In genomic region chr9:136791466-136792276, GRCh38 we compare ENCODE assay signal across 7 cellular contexts. TPM values are rescaled to one million over a fixed set of nuclear protein-coding genes. Genes with fewer than 3 reads are reported as not detected.
A peak's percentile ranks its signal among the peaks of the same experiment; 100 is the strongest.
DNase-seq lines count a peak whose midpoint lies in the region; ATAC-seq, FAIRE-seq and TF ChIP-seq lines count a peak whose summit lies in the region.

No MANE protein-coding gene starts in this region.

- peaks cover 2% of the 10 kb centered on the region for H3K36me3 Mint-ChIP-seq in activated naive CD4-positive, alpha-beta T cell treated with anti-CD3 and anti-CD28 coated beads, Interleukin-2, amount 50 U/mL, for 24 hours

- ATAC-seq in gastrocnemius medialis (peak; percentile 16 to 18), GM21825 (IDR thresholded peaks at IDR 0.05; ENCODE audit: unreplicated experiment) (no peak)

- H3K4me3 ChIP-seq in SJSA1 (peak overlapping the region; percentile 52), right atrium auricular region (peak overlapping the region; percentile 70 to 85), gastrocnemius medialis (peak overlapping the region; percentile 66 to 92 (median 81))

- FAIRE-seq in GM12891 (lab: Jason Lieb, UNC) = peak; percentile 20

- no peaks in the 10 kb centered on the region for H3K9me3 Mint-ChIP-seq in activated naive CD4-positive, alpha-beta T cell treated with anti-CD3 and anti-CD28 coated beads, Interleukin-2, amount 50 U/mL, for 24 hours

- H3K27me3 Mint-ChIP-seq in activated naive CD4-positive, alpha-beta T cell treated with anti-CD3 and anti-CD28 coated beads, Interleukin-2, amount 50 U/mL, for 24 hours = no peaks in the 10 kb centered on the region

- TF ChIP-seq POLR2A in GM12891 (IDR thresholded peaks at IDR 0.05; ENCODE audit: low read depth, low read length) (no peak), gastrocnemius medialis (IDR thresholded peaks at IDR 0.05) (peak in 1 of 2 donors; percentile 14)

- peak; percentile 93 to 95 for TF ChIP-seq CTCF in right atrium auricular region (IDR thresholded peaks at IDR 0.05)
- TF ChIP-seq CTCF in gastrocnemius medialis (IDR thresholded peaks at IDR 0.05 in 4 of 5, conservative IDR thresholded peaks at IDR 0.05 in 1 of 5) = peak; percentile 88 to 95 (median 91)

- intact Hi-C loops in gastrocnemius medialis (cut with DNase I; ENCODE audit: low total_unique reads) = loop anchor here (5.0 kb wide), 2 partner anchors 56 to 76 kb away; partner anchors contain the start of genes EDF1 and PHPT1

- H3K4me3 Mint-ChIP-seq in activated naive CD4-positive, alpha-beta T cell treated with anti-CD3 and anti-CD28 coated beads, Interleukin-2, amount 50 U/mL, for 24 hours = peak overlapping the region; percentile 86

- H3K9me3 ChIP-seq in SJSA1 (replicated peaks) (no peaks in the 10 kb centered on the region), right atrium auricular region (no peaks in the 10 kb centered on the region), gastrocnemius medialis (no peaks in the 10 kb centered on the region)

- DNase-seq in GM12891 (ENCODE audit: insufficient read length, low spot score) = peak; percentile 56
- peak; percentile 31 for DNase-seq in HT1080 (ENCODE audit: low read depth)
- peak in 1 of 2 experiments; percentile 46 for DNase-seq in SJSA1 (ENCODE audit: low read depth in 1 of 2, low spot score in 2 of 2)
- DNase-seq in right atrium auricular region (ENCODE audit: low spot score) = no peak
- peak in 1 of 2 donors; percentile 57 for DNase-seq in gastrocnemius medialis

- H3K27ac ChIP-seq in SJSA1 (no peak overlapping the region), right atrium auricular region (peak overlapping the region; percentile 97 to 98), gastrocnemius medialis (peak overlapping the region; percentile 94 to 99 (median 95))

- H3K27me3 ChIP-seq in SJSA1 (replicated peaks) = 0 out of 2 replicates have a peak, but pooled peaks cover 4% of the 10 kb centered on the region
- H3K27me3 ChIP-seq in right atrium auricular region = no peaks in the 10 kb centered on the region
- peaks cover 0 to 1% (median 0%) of the 10 kb centered on the region in 3 donors for H3K27me3 ChIP-seq in gastrocnemius medialis

- in situ Hi-C loops in gastrocnemius medialis (cut with MboI; ENCODE audit: low sequenced_read_pairs in 4 of 4) = loop anchor here in 1 of 4 donors (25.0 kb wide), 1 partner anchor 146 kb away; the partner anchor contains the start of genes C8G and FBXW5

- H3K4me1 Mint-ChIP-seq in activated naive CD4-positive, alpha-beta T cell treated with anti-CD3 and anti-CD28 coated beads, Interleukin-2, amount 50 U/mL, for 24 hours = peaks cover 28% of the 10 kb centered on the region

- peak overlapping the region; percentile 85 for H3K27ac Mint-ChIP-seq in activated naive CD4-positive, alpha-beta T cell treated with anti-CD3 and anti-CD28 coated beads, Interleukin-2, amount 50 U/mL, for 24 hours

- H3K36me3 ChIP-seq in SJSA1 = peaks cover 7% of the 10 kb centered on the region
- H3K36me3 ChIP-seq in right atrium auricular region = no peaks in the 10 kb centered on the region
- no peaks in the 10 kb centered on the region for H3K36me3 ChIP-seq in gastrocnemius medialis

- H3K4me1 ChIP-seq in SJSA1 (replicated peaks) = peaks cover 12% of the 10 kb centered on the region
- peaks cover 0 to 62% of the 10 kb centered on the region in 2 donors for H3K4me1 ChIP-seq in right atrium auricular region
- H3K4me1 ChIP-seq in gastrocnemius medialis = peaks cover 12 to 18% of the 10 kb centered on the region in 2 donors

TF ChIP-seq in GM12891, 5 proteins besides CTCF, POLR2A, EP300 and RAD21:
- TF ChIP-seq POU2F2 (IDR thresholded peaks at IDR 0.05; ENCODE audit: low read depth, low read length) (peak; percentile 32; the same call in 1 of the 2 replicates), POLR2AphosphoS5 (IDR thresholded peaks at IDR 0.05; ENCODE audit: low read depth, low read length) (no peak)

RNA-seq across cellular contexts. Expression of gene TMEM141, which starts 0.5 kb away (rescaled TPM):
- 29.8 TPM for polyA plus RNA-seq in GM12891 (2012; ENCODE audit: low read depth, missing spikeins)
- 52.5 and 71.5 TPM in 2 replicates for total RNA-seq in HT1080 (2014; rRNA removed; shearing (Covaris generic))
- polyA plus RNA-seq in HT1080 (2015; cell fraction: cytosol; rRNA removed) = 57.1 and 79.1 TPM in 2 replicates
- 28.5 and 45.1 TPM in 2 replicates for polyA plus RNA-seq in HT1080 (2015; cell fraction: nucleus; rRNA removed)
- total RNA-seq in SJSA1 (2014; rRNA removed; shearing (Covaris generic)) = 33.5 and 44.6 TPM in 2 replicates
- total RNA-seq in right atrium auricular region (100 to 1,000 TPM; 123 to 148 TPM), gastrocnemius medialis (10 to 100 TPM; 46.9 to 70.2 (median 51.1) TPM)

RNA-seq across cellular contexts. Expression of gene CCDC183, which starts 4.5 kb away (rescaled TPM):
- 0.39 TPM for polyA plus RNA-seq in GM12891 (2012; ENCODE audit: low read depth, missing spikeins)
- total RNA-seq in HT1080 (2014; rRNA removed; shearing (Covaris generic)) = not detected in 2 replicates
- polyA plus RNA-seq in HT1080 (2015; cell fraction: cytosol; rRNA removed) = 0.43 TPM in 1 of 2 replicates, not detected in the other
- 0.84 and 1.6 TPM in 2 replicates for polyA plus RNA-seq in HT1080 (2015; cell fraction: nucleus; rRNA removed)
- 0.16 TPM in 1 of 2 replicates, not detected in the other for total RNA-seq in SJSA1 (2014; rRNA removed; shearing (Covaris generic))
- 1 to 10 TPM; 2.3 to 2.5 TPM for total RNA-seq in right atrium auricular region
- total RNA-seq in gastrocnemius medialis = under 1 TPM in 1 of 4 donors, not detected in 3; 0.31 TPM

RNA-seq across cellular contexts. Expression of gene RABL6, which starts 16.1 kb away (rescaled TPM):
- 61.1 TPM for polyA plus RNA-seq in GM12891 (2012; ENCODE audit: low read depth, missing spikeins)
- 87.9 and 90.9 TPM in 2 replicates for total RNA-seq in HT1080 (2014; rRNA removed; shearing (Covaris generic))
- polyA plus RNA-seq in HT1080 (2015; cell fraction: cytosol; rRNA removed) = 58.6 and 65.0 TPM in 2 replicates
- 83.3 and 86.8 TPM in 2 replicates for polyA plus RNA-seq in HT1080 (2015; cell fraction: nucleus; rRNA removed)
- total RNA-seq in SJSA1 (2014; rRNA removed; shearing (Covaris generic)) = 57.5 and 97.2 TPM in 2 replicates
- total RNA-seq in right atrium auricular region (10 to 100 TPM; 48.4 to 61.7 TPM), gastrocnemius medialis (100 to 1,000 TPM in 2 of 4 donors, 10 to 100 TPM in 2; 84.9 to 121 (median 105) TPM)

RNA-seq across cellular contexts. Expression of gene LCN15, which starts 27.4 kb away (rescaled TPM):
- polyA plus RNA-seq in GM12891 (2012; ENCODE audit: low read depth, missing spikeins) = not detected
- total RNA-seq in HT1080 (2014; rRNA removed; shearing (Covaris generic)) = not detected in 2 replicates
- polyA plus RNA-seq in HT1080 (2015; cell fraction: cytosol; rRNA removed) = not detected in 2 replicates
- polyA plus RNA-seq in HT1080 (2015; cell fraction: nucleus; rRNA removed) = not detected in 2 replicates
- total RNA-seq in SJSA1 (2014; rRNA removed; shearing (Covaris generic)) = not detected in 2 replicates
- total RNA-seq in right atrium auricular region (1 to 10 TPM in 1 of 2 donors, under 1 TPM in 1; 0.63 to 1.4 TPM), gastrocnemius medialis (not detected)

RNA-seq across cellular contexts. Expression of gene LCN8, which starts 33.6 kb away (rescaled TPM):
- polyA plus RNA-seq in GM12891 (2012; ENCODE audit: low read depth, missing spikeins) = not detected
- total RNA-seq in HT1080 (2014; rRNA removed; shearing (Covaris generic)) = not detected in 2 replicates
- not detected in 2 replicates for polyA plus RNA-seq in HT1080 (2015; cell fraction: cytosol; rRNA removed)
- polyA plus RNA-seq in HT1080 (2015; cell fraction: nucleus; rRNA removed) = not detected in 2 replicates
- total RNA-seq in SJSA1 (2014; rRNA removed; shearing (Covaris generic)) = not detected in 2 replicates
- total RNA-seq in right atrium auricular region (not detected), gastrocnemius medialis (not detected)
